ENCODE assay signal across 11 cellular contexts in genomic region chr4:147755567-147756295, GRCh38. TPM values are rescaled to one million over a fixed set of nuclear protein-coding genes. Genes with fewer than 3 reads are reported as not detected.
A peak's percentile ranks its signal among the peaks of the same experiment; 100 is the strongest.
DNase-seq lines count a peak whose midpoint lies in the region; ATAC-seq and TF ChIP-seq lines count a peak whose summit lies in the region.
"Had no signal": no experiment of that assay in that cellular context is flagged by ENCODE, and none has a peak within 500 bp of the region (broad histone marks: within the 10 kb centered on the region; RNA-seq: fewer than 3 reads in every experiment).

No MANE protein-coding gene starts in this region.

- CTCF ChIA-PET in mammary epithelial cell (lab: Charles Lee; ENCODE audit: low non-redundant PET), result interaction anchor here (0.5 kb wide), 1 partner anchor 111 kb away, joined by 3 read pairs; no protein-coding TSS in a partner anchor

- H3K27ac ChIP-seq in mammary epithelial cell (ENCODE audit: insufficient read depth, low read depth, low read length), result no peak overlapping the region
- no peak overlapping the region for H3K27ac ChIP-seq in mesenchymal stem cell (ENCODE audit: low read length, poor library complexity, severe bottlenecking)
- H3K27ac ChIP-seq: parathyroid adenoma, RWPE1 had no signal

- no peak overlapping the region for H3K4me3 ChIP-seq in mammary epithelial cell (replicated peaks in 1 of 3; ENCODE audit: insufficient read depth in 1 of 3, low read depth in 2 of 3, low read length in 3 of 3)
- peak overlapping the region in 1 of 2 experiments; percentile 21 for H3K4me3 ChIP-seq in mesenchymal stem cell (ENCODE audit: insufficient read depth in 1 of 2, low read depth in 1 of 2, low read length in 2 of 2)

- no peak overlapping the region for H2BK12ac ChIP-seq in mesenchymal stem cell (ENCODE audit: low read length in 2 of 2)

- peak overlapping the region; percentile 39 for H3K27ac Mint-ChIP-seq in HFFc6
- H3K27ac Mint-ChIP-seq in type B pancreatic cell, result peak overlapping the region; percentile 16
- H3K27ac Mint-ChIP-seq: activated CD4-positive, alpha-beta T cell treated with anti-CD3 and anti-CD28 coated beads, Interleukin-2, amount 10 ng/mL, durations not matched to agents 7 days and 5 days had no signal

- dilution Hi-C loops in mammary epithelial cell (cut with HindIII; ENCODE audit: low sequenced_read_pairs), result no loop called here

- no peak overlapping the region for H2BK120ac ChIP-seq in mesenchymal stem cell (ENCODE audit: low read depth, low read length)

- ATAC-seq in GM21723 (IDR thresholded peaks at IDR 0.05; ENCODE audit: unreplicated experiment), result no peak

- H3K9me3 ChIP-seq in mammary epithelial cell (replicated peaks; ENCODE audit: insufficient read depth, low read length) (no peaks in the 10 kb centered on the region), mesenchymal stem cell (ENCODE audit: control insufficient read depth, low read length) (no peaks in the 10 kb centered on the region)

- in situ Hi-C loops in mammary epithelial cell (cut with MboI; ENCODE audit: low sequenced_read_pairs in 2 of 2), result no loop called here

- H3K4ac ChIP-seq in mesenchymal stem cell (ENCODE audit: low read depth in 1 of 2, low read length in 2 of 2), result no peak overlapping the region

- peaks cover 15% of the 10 kb centered on the region for H3K79me1 ChIP-seq in mesenchymal stem cell (replicated peaks; ENCODE audit: low read length, poor library complexity, severe bottlenecking)

- no peak overlapping the region for H3K18ac ChIP-seq in mesenchymal stem cell (ENCODE audit: low read depth in 1 of 2, low read length in 2 of 2)

- H3K36me3 ChIP-seq in mammary epithelial cell (ENCODE audit: insufficient read depth, low read length) (no peaks in the 10 kb centered on the region), mesenchymal stem cell (ENCODE audit: control insufficient read depth in 1 of 2, insufficient read depth in 2 of 2, low read depth in 1 of 2, low read length in 2 of 2) (peaks cover 0 to 7% of the 10 kb centered on the region in 2 experiments)

- no peak overlapping the region for H3K23ac ChIP-seq in mesenchymal stem cell (ENCODE audit: low read length in 2 of 2)

- H3K36me3 Mint-ChIP-seq in HFFc6 (ENCODE audit: low read depth) (peaks cover 6% of the 10 kb centered on the region; the same call in 1 of the 2 replicates), type B pancreatic cell (peaks cover 16% of the 10 kb centered on the region)

- H3K4me1 ChIP-seq in mammary epithelial cell (ENCODE audit: insufficient read depth, low read length) (peaks cover 26% of the 10 kb centered on the region), mesenchymal stem cell (ENCODE audit: control insufficient read depth, insufficient read depth, low read depth, low read length) (no peaks in the 10 kb centered on the region)
- H3K4me1 ChIP-seq: parathyroid adenoma had no signal

- H3K9me3 Mint-ChIP-seq in HFFc6 (no peaks in the 10 kb centered on the region), type B pancreatic cell (no peaks in the 10 kb centered on the region)
- H3K9me3 Mint-ChIP-seq: activated CD4-positive, alpha-beta T cell treated with anti-CD3 and anti-CD28 coated beads, Interleukin-2, amount 10 ng/mL, durations not matched to agents 7 days and 5 days had no signal

- H2AFZ ChIP-seq in mammary epithelial cell (ENCODE audit: low read depth, low read length) (no peak overlapping the region), mesenchymal stem cell (ENCODE audit: low read depth, low read length) (no peak overlapping the region)
- H2AFZ ChIP-seq: parathyroid adenoma had no signal

- H3K9ac ChIP-seq in mammary epithelial cell (ENCODE audit: insufficient read depth, low read length) (no peak overlapping the region), mesenchymal stem cell (ENCODE audit: low read length) (peak overlapping the region; percentile 61)
- H3K9ac ChIP-seq: parathyroid adenoma had no signal

- 61% methylated on average over 3 of the region's 3 CpGs for WGBS in mammary epithelial cell (ENCODE audit: low coverage, missing lambda C conversion rate)
- WGBS in mesenchymal stem cell, result 76% methylated on average over 2 of the region's 3 CpGs

- H2AK5ac ChIP-seq in mesenchymal stem cell (ENCODE audit: low read length, severe bottlenecking), result no peak overlapping the region

- H3K4me1 Mint-ChIP-seq in HFFc6 (ENCODE audit: low read depth) (peaks cover 54% of the 10 kb centered on the region), type B pancreatic cell (ENCODE audit: unreplicated experiment) (peaks cover 40% of the 10 kb centered on the region)

- DNase-seq in HFFc6, result no peak
- DNase-seq in mammary epithelial cell, result peak; percentile 17
- DNase-seq in mesenchymal stem cell, result peak; percentile 62
- no peak for DNase-seq in type B pancreatic cell (ENCODE audit: extremely low spot score, unreplicated experiment)
- DNase-seq in CD1c-positive myeloid dendritic cell (ENCODE audit: extremely low spot score), result no peak
- no peak for DNase-seq in NCI-H748 treated with DMSO at 0.1 percent for 48 hours (lab: John Stamatoyannopoulos, UW)
- DNase-seq: activated CD4-positive, alpha-beta T cell treated with anti-CD3 and anti-CD28 coated beads, Interleukin-2, amount 10 ng/mL, durations not matched to agents 7 days and 5 days; NCI-H1417 had no signal

- intact Hi-C loops in mammary epithelial cell (cut with micrococcal nuclease), result loop anchor here (2.0 kb wide), 1 partner anchor 15 kb away; no protein-coding TSS in a partner anchor

- H2BK15ac ChIP-seq in mesenchymal stem cell (ENCODE audit: low read depth, poor library complexity, severe bottlenecking), result no peak overlapping the region

- TF ChIP-seq CTCF in HFFc6 (IDR thresholded peaks at IDR 0.05) (no peak), mammary epithelial cell (conservative IDR thresholded peaks at IDR 0.05 in 1 of 2, IDR thresholded peaks at IDR 0.05 in 1 of 2; ENCODE audit: extremely low read depth in 1 of 2, insufficient read depth in 1 of 2, low read depth in 1 of 2, low read length in 2 of 2) (no peak), type B pancreatic cell (conservative IDR thresholded peaks at IDR 0.05) (no peak)

- H3K4me2 ChIP-seq in mammary epithelial cell (ENCODE audit: insufficient read depth, low read depth, low read length) (no peak overlapping the region), mesenchymal stem cell (ENCODE audit: low read length, poor library complexity, severe bottlenecking) (no peak overlapping the region)

- H3K27me3 ChIP-seq in mammary epithelial cell (ENCODE audit: insufficient read depth, low read length), result no peaks in the 10 kb centered on the region
- no peaks in the 10 kb centered on the region for H3K27me3 ChIP-seq in mesenchymal stem cell (ENCODE audit: control insufficient read depth in 1 of 2, insufficient read depth in 1 of 2, low read length in 2 of 2)

- H4K91ac ChIP-seq in mesenchymal stem cell (ENCODE audit: low read length), result no peak overlapping the region

- H3K27me3 Mint-ChIP-seq in HFFc6 (ENCODE audit: insufficient read depth), result no peaks in the 10 kb centered on the region
- no peaks in the 10 kb centered on the region for H3K27me3 Mint-ChIP-seq in type B pancreatic cell
- H3K27me3 Mint-ChIP-seq: activated CD4-positive, alpha-beta T cell treated with anti-CD3 and anti-CD28 coated beads, Interleukin-2, amount 10 ng/mL, durations not matched to agents 7 days and 5 days had no signal

- no TSS peak for BruUV-seq in mammary epithelial cell (replicated peaks; lab: Mats Ljungman, UMichigan)

- peaks cover 97% of the 10 kb centered on the region for H3K79me2 ChIP-seq in mammary epithelial cell (ENCODE audit: insufficient read depth, low read length)

- peak overlapping the region; percentile 19 for H4K8ac ChIP-seq in mesenchymal stem cell (ENCODE audit: low read length)

- no peak overlapping the region for H3K14ac ChIP-seq in mesenchymal stem cell (ENCODE audit: low read length in 2 of 2)

- H3K4me3 Mint-ChIP-seq in HFFc6 (peak overlapping the region; percentile 24), type B pancreatic cell (peak overlapping the region; percentile 37)
- H3K4me3 Mint-ChIP-seq: activated CD4-positive, alpha-beta T cell treated with anti-CD3 and anti-CD28 coated beads, Interleukin-2, amount 10 ng/mL, durations not matched to agents 7 days and 5 days had no signal

- no peak overlapping the region for H2BK5ac ChIP-seq in mesenchymal stem cell (ENCODE audit: low read depth, low read length, poor library complexity, severe bottlenecking)

- H4K20me1 ChIP-seq in mammary epithelial cell (ENCODE audit: insufficient read depth, low read length), result no peaks in the 10 kb centered on the region

RNA-seq across cellular contexts. Expression of gene ARHGAP10, which starts 23.8 kb away (rescaled TPM):
- total RNA-seq in HFFc6 (2021; fragmentation: NEBNext Ultra II Directional; extraction: Animal tissue kit (Norgen Biotek cat#: 25700)), result 10 to 100 TPM; 31.1 to 37.1 (median 32.3) TPM
- total RNA-seq in mammary epithelial cell (10 to 100 TPM; 22.5 to 28.8 TPM), type B pancreatic cell (ENCODE audit: low replicate concordance) (25.2 and 25.5 TPM in 2 replicates)
- 14.5 TPM for polyA plus RNA-seq in mammary epithelial cell
- 35.8 TPM for polyA minus RNA-seq in mammary epithelial cell
- 24.9 TPM for polyA plus RNA-seq in mesenchymal stem cell (2013, experiment 1 of 2)
- 24.0 TPM for polyA plus RNA-seq in mesenchymal stem cell (2013, experiment 2 of 2)

Comparison
In these comparisons a context has a peak if more than half of its experiments do, and no peak if none do; other contexts are left out.
1. DNase-seq: peak in mammary epithelial cell (single experiment) and mesenchymal stem cell (single experiment); none in HFFc6 (single experiment), type B pancreatic cell (single experiment), CD1c-positive myeloid dendritic cell (single experiment) and NCI-H748 treated with DMSO at 0.1 percent for 48 hours (single experiment).